ENCODE assay signal across 9 cellular contexts in genomic region chr18:57427429-57428181, GRCh38. TPM values are rescaled to one million over a fixed set of nuclear protein-coding genes. Genes with fewer than 3 reads are reported as not detected.
DNase-seq lines count a peak whose midpoint lies in the region; ATAC-seq and TF ChIP-seq lines count a peak whose summit lies in the region.
"Had no signal": no experiment of that assay in that cellular context is flagged by ENCODE, and none has a peak within 500 bp of the region (broad histone marks: within the 10 kb centered on the region; RNA-seq: fewer than 3 reads in every experiment).

No MANE protein-coding gene starts in this region.

- TF ChIP-seq CTCF in natural killer cell (IDR thresholded peaks at IDR 0.05): no peak

- H3K4me1 Mint-ChIP-seq in natural killer cell: peaks cover 12 to 21% of the 10 kb centered on the region in 2 donors

- no peak overlapping the region for H3K27ac Mint-ChIP-seq in natural killer cell
- H3K27ac Mint-ChIP-seq: T-cell had no signal

- H3K36me3 Mint-ChIP-seq in natural killer cell: peaks cover 20% of the 10 kb centered on the region
- H3K36me3 Mint-ChIP-seq: T-cell had no signal

- peaks cover 49 to 63% of the 10 kb centered on the region in 2 donors for H3K27me3 Mint-ChIP-seq in natural killer cell (ENCODE audit: low read depth in 2 of 2)

- peak; percentile 38 for ATAC-seq in Right ventricle myocardium superior (ENCODE audit: poor library complexity)
- no peak for ATAC-seq in Right ventricle myocardium inferior
- ATAC-seq in left ventricle myocardium superior: peak; percentile 48
- ATAC-seq in natural killer cell: peak; percentile 26 to 64 (median 35)
- ATAC-seq in HG03097 (IDR thresholded peaks at IDR 0.05; ENCODE audit: low FRiP score, unreplicated experiment): no peak
- no peak for ATAC-seq in HG03108 (IDR thresholded peaks at IDR 0.05; ENCODE audit: unreplicated experiment)

- H3K4me3 ChIP-seq in urinary bladder (ENCODE audit: low read depth, low read length): peak overlapping the region; percentile 29

- H3K27ac ChIP-seq in urinary bladder (ENCODE audit: low read depth): no peak overlapping the region

- in situ Hi-C loops in G401 (cut with HindIII; ENCODE audit: low sequenced_read_pairs): no loop called here

- no peaks in the 10 kb centered on the region for H3K36me3 ChIP-seq in urinary bladder (ENCODE audit: insufficient read depth)

- no peak for DNase-seq in Right ventricle myocardium superior
- no peak for DNase-seq in Right ventricle myocardium inferior (ENCODE audit: missing footprints)
- DNase-seq in left ventricle myocardium superior: no peak
- no peak for DNase-seq in natural killer cell
- DNase-seq in G401 (ENCODE audit: low spot score): no peak
- DNase-seq: T-cell had no signal

- 4% methylated on average over 78 of the region's 78 CpGs for WGBS in urinary bladder

- intact Hi-C loops in Right ventricle myocardium superior (cut with DNase I) (no loop called here), Right ventricle myocardium inferior (cut with DNase I) (no loop called here), left ventricle myocardium superior (cut with micrococcal nuclease) (no loop called here), natural killer cell (cut with micrococcal nuclease) (no loop called here)

- H3K4me1 ChIP-seq in urinary bladder (ENCODE audit: insufficient read depth): no peaks in the 10 kb centered on the region

- H3K4me3 Mint-ChIP-seq in natural killer cell: peak overlapping the region; percentile 71

- H3K9me3 Mint-ChIP-seq in natural killer cell: peaks cover 0 to 2% of the 10 kb centered on the region in 2 donors

RNA-seq across cellular contexts. Expression of gene ONECUT2, which starts 7.6 kb away (rescaled TPM):
- total RNA-seq in Right ventricle myocardium superior (0.03 TPM), Right ventricle myocardium inferior (0.03 TPM), left ventricle myocardium superior (0.02 TPM), natural killer cell (not detected), urinary bladder (0.11 TPM)
- under 0.01 TPM for polyA plus RNA-seq in urinary bladder
- total RNA-seq in G401 (2014; rRNA removed; shearing (Covaris generic)): not detected in 2 replicates

Comparison
In these comparisons a context has a peak if more than half of its experiments do, and no peak if none do; other contexts are left out.
1. ATAC-seq: peak in Right ventricle myocardium superior (single experiment), left ventricle myocardium superior (single experiment) and natural killer cell (3 of 3); none in Right ventricle myocardium inferior (single experiment), HG03097 (single experiment) and HG03108 (single experiment).